ENCODE assay signal across 9 cellular contexts in the genomic region with DNA sequence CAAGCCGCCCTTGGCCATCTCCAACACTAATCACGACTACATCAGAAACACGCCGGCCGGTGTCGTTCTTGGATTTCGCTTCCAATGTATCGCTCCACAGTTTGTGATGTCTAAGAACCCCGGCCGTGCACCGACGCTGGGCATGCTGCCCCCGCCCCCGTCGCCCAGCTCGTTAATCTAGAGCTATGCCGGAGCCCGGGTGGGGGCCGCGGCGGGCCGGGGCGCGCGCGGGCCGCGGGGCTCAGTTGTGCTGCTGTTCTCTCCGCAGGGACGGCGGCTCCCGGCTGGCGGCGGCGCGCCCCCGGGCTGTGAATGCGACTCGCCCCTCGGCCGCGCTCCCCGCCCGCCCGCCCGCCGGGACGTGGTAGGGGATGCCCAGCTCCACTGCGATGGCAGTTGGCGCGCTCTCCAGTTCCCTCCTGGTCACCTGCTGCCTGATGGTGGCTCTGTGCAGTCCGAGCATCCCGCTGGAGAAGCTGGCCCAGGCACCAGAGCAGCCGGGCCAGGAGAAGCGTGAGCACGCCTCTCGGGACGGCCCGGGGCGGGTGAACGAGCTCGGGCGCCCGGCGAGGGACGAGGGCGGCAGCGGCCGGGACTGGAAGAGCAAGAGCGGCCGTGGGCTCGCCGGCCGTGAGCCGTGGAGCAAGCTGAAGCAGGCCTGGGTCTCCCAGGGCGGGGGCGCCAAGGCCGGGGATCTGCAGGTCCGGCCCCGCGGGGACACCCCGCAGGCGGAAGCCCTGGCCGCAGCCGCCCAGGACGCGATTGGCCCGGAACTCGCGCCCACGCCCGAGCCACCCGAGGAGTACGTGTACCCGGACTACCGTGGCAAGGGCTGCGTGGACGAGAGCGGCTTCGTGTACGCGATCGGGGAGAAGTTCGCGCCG. TPM values are rescaled to one million over a fixed set of nuclear protein-coding genes. Genes with fewer than 3 reads are reported as not detected.
DNase-seq lines count a peak whose midpoint lies in the region; ATAC-seq and TF ChIP-seq lines count a peak whose summit lies in the region.
"Had no signal": no experiment of that assay in that cellular context is flagged by ENCODE, and none has a peak within 500 bp of the region (broad histone marks: within the 10 kb centered on the region; RNA-seq: fewer than 3 reads in every experiment).

No MANE protein-coding gene starts in this region.

- H2AFZ ChIP-seq in neural progenitor cell (replicated peaks): peak overlapping the region; percentile 92

- POLR2A ChIA-PET in MCF 10A (lab: Yijun Ruan, JAX): no interaction called here

- TF ChIP-seq CTCF in breast epithelium (IDR thresholded peaks at IDR 0.05): no peak
- no peak for TF ChIP-seq CTCF in MCF 10A (IDR thresholded peaks at IDR 0.05; ENCODE audit: unreplicated experiment)
- no peak for TF ChIP-seq CTCF in neural progenitor cell (IDR thresholded peaks at IDR 0.05)
- no peak for TF ChIP-seq CTCF in uterus (IDR thresholded peaks at IDR 0.05)

- peaks cover 27% of the 10 kb centered on the region for H3K27me3 Mint-ChIP-seq in MCF 10A (ENCODE audit: insufficient read depth, unreplicated experiment)
- peaks cover 46% of the 10 kb centered on the region for H3K27me3 Mint-ChIP-seq in neural progenitor cell (ENCODE audit: insufficient read depth, low read depth)

- H3K4me2 ChIP-seq in neural progenitor cell: peak overlapping the region; percentile 100

- no peak overlapping the region for H3K27ac Mint-ChIP-seq in MCF 10A (ENCODE audit: low read depth, unreplicated experiment)
- no peak overlapping the region for H3K27ac Mint-ChIP-seq in neural progenitor cell
- H3K27ac Mint-ChIP-seq in stimulated activated effector memory CD8-positive, alpha-beta T cell treated with anti-CD3 and anti-CD28 coated beads, Interleukin-12 subunit alpha, Interleukin-12 subunit beta, amount 100 ng/mL, for 72 hours: no peak overlapping the region

- DNase-seq in breast epithelium (ENCODE audit: low spot score in 2 of 2) (no peak), MCF 10A (ENCODE audit: unreplicated experiment) (no peak), Right ventricle myocardium superior (peak; percentile 51), neural progenitor cell (ENCODE audit: low spot score) (peak; percentile 70), uterus (no peak), NCI-H510A (lab: John Stamatoyannopoulos, UW) (no peak)
- DNase-seq in stimulated activated effector memory CD8-positive, alpha-beta T cell treated with anti-CD3 and anti-CD28 coated beads, Interleukin-12 subunit alpha, Interleukin-12 subunit beta, amount 100 ng/mL, for 72 hours (ENCODE audit: low spot score in 2 of 2): no peak
- DNase-seq: NCI-H2029 treated with DMSO at 0.1 percent for 48 hours had no signal

- no peak overlapping the region for H3K27ac ChIP-seq in breast epithelium
- no peak overlapping the region for H3K27ac ChIP-seq in neural progenitor cell
- H3K27ac ChIP-seq in uterus: peak overlapping the region; percentile 3 to 68

- H3K4me3 Mint-ChIP-seq in MCF 10A (ENCODE audit: unreplicated experiment) (no peak overlapping the region), neural progenitor cell (peak overlapping the region; percentile 91)
- H3K4me3 Mint-ChIP-seq in stimulated activated effector memory CD8-positive, alpha-beta T cell treated with anti-CD3 and anti-CD28 coated beads, Interleukin-12 subunit alpha, Interleukin-12 subunit beta, amount 100 ng/mL, for 72 hours: no peak overlapping the region

- no peak for TF ChIP-seq POLR2A in breast epithelium (IDR thresholded peaks at IDR 0.05)
- no peak for TF ChIP-seq POLR2A in uterus (IDR thresholded peaks at IDR 0.05)

- no peaks in the 10 kb centered on the region for H3K4me1 Mint-ChIP-seq in MCF 10A (ENCODE audit: insufficient read depth, unreplicated experiment)
- peaks cover 8% of the 10 kb centered on the region for H3K4me1 Mint-ChIP-seq in neural progenitor cell
- peaks cover 5% of the 10 kb centered on the region for H3K4me1 Mint-ChIP-seq in stimulated activated effector memory CD8-positive, alpha-beta T cell treated with anti-CD3 and anti-CD28 coated beads, Interleukin-12 subunit alpha, Interleukin-12 subunit beta, amount 100 ng/mL, for 72 hours

- H4K20me1 ChIP-seq in neural progenitor cell (ENCODE audit: low read depth): peaks cover 21% of the 10 kb centered on the region

- CTCF ChIA-PET in MCF 10A (lab: Yijun Ruan, JAX): no interaction called here

- H3K27me3 ChIP-seq in breast epithelium (peaks cover 0 to 45% of the 10 kb centered on the region in 2 donors), neural progenitor cell (peaks cover 66% of the 10 kb centered on the region), uterus (no peaks in the 10 kb centered on the region)

- no peaks in the 10 kb centered on the region for H3K36me3 Mint-ChIP-seq in MCF 10A (ENCODE audit: insufficient read depth, unreplicated experiment)
- H3K36me3 Mint-ChIP-seq in neural progenitor cell: no peaks in the 10 kb centered on the region
- H3K36me3 Mint-ChIP-seq in stimulated activated effector memory CD8-positive, alpha-beta T cell treated with anti-CD3 and anti-CD28 coated beads, Interleukin-12 subunit alpha, Interleukin-12 subunit beta, amount 100 ng/mL, for 72 hours: no peaks in the 10 kb centered on the region

- H3K9me3 ChIP-seq in breast epithelium: no peaks in the 10 kb centered on the region
- no peaks in the 10 kb centered on the region for H3K9me3 ChIP-seq in neural progenitor cell (ENCODE audit: low read depth)
- H3K9me3 ChIP-seq in uterus: no peaks in the 10 kb centered on the region

- ATAC-seq in Right ventricle myocardium superior (ENCODE audit: poor library complexity): peak; percentile 31
- ATAC-seq in HG03460 (IDR thresholded peaks at IDR 0.05; ENCODE audit: unreplicated experiment): no peak
- no peak for ATAC-seq in stimulated activated effector memory CD8-positive, alpha-beta T cell treated with anti-CD3 and anti-CD28 coated beads, Interleukin-12 subunit alpha, Interleukin-12 subunit beta, amount 100 ng/mL, for 72 hours

- H3K4me1 ChIP-seq in breast epithelium (peaks cover 7 to 19% of the 10 kb centered on the region in 2 donors), neural progenitor cell (peaks cover 17% of the 10 kb centered on the region), uterus (no peaks in the 10 kb centered on the region)

- H3K9me3 Mint-ChIP-seq in MCF 10A (ENCODE audit: unreplicated experiment): peaks cover 7% of the 10 kb centered on the region
- H3K9me3 Mint-ChIP-seq in neural progenitor cell: peaks cover 2% of the 10 kb centered on the region
- peaks cover 5% of the 10 kb centered on the region for H3K9me3 Mint-ChIP-seq in stimulated activated effector memory CD8-positive, alpha-beta T cell treated with anti-CD3 and anti-CD28 coated beads, Interleukin-12 subunit alpha, Interleukin-12 subunit beta, amount 100 ng/mL, for 72 hours

- H3F3A ChIP-seq in neural progenitor cell (ENCODE audit: low read depth): peaks cover 14% of the 10 kb centered on the region

- no peak overlapping the region for H3K9ac ChIP-seq in neural progenitor cell

- no peaks in the 10 kb centered on the region for H3K36me3 ChIP-seq in breast epithelium
- no peaks in the 10 kb centered on the region for H3K36me3 ChIP-seq in neural progenitor cell
- H3K36me3 ChIP-seq in uterus: no peaks in the 10 kb centered on the region

- intact Hi-C loops in breast epithelium (cut with DNase I; ENCODE audit: low total_unique reads) (no loop called here), MCF 10A (cut with micrococcal nuclease) (no loop called here), Right ventricle myocardium superior (cut with DNase I) (loop anchor here (10.0 kb wide), 1 partner anchor 151 kb away; no protein-coding TSS in a partner anchor), uterus (cut with DNase I; ENCODE audit: low total_unique reads) (no loop called here)

- no TSS peak for BruUV-seq in MCF 10A (replicated peaks; lab: Mats Ljungman, UMichigan)

- peak overlapping the region; percentile 47 to 65 (median 47) for H3K4me3 ChIP-seq in breast epithelium
- peak overlapping the region; percentile 69 for H3K4me3 ChIP-seq in neural progenitor cell
- H3K4me3 ChIP-seq in uterus: peak overlapping the region; percentile 26 to 58

- H3K79me2 ChIP-seq in neural progenitor cell (ENCODE audit: low read depth): no peaks in the 10 kb centered on the region

RNA-seq across cellular contexts. Expression of a gene that starts 1.9 kb away (rescaled TPM):
- total RNA-seq in breast epithelium (under 1 TPM in 2 of 3 donors, not detected in 1; under 0.01 to 0.16 TPM), MCF 10A (2022) (not detected in 2 replicates), Right ventricle myocardium superior (7.7 TPM), neural progenitor cell (ENCODE audit: low replicate concordance) (0.03 TPM in 1 of 2 replicates, not detected in the other), uterus (1 to 10 TPM in 1 of 4 donors, under 1 TPM in 2, not detected in 1; under 0.01 to 1.9 (median 0.91) TPM)

Comparison
In these comparisons a context has a peak if more than half of its experiments do, and no peak if none do; other contexts are left out.
1. DNase-seq: peak in Right ventricle myocardium superior (single experiment) and neural progenitor cell (single experiment); none in breast epithelium (0 of 2), MCF 10A (single experiment), uterus (0 of 2), NCI-H510A (single experiment) and stimulated activated effector memory CD8-positive, alpha-beta T cell treated with anti-CD3 and anti-CD28 coated beads, Interleukin-12 subunit alpha, Interleukin-12 subunit beta, amount 100 ng/mL, for 72 hours (0 of 2).
2. H3K27ac ChIP-seq: peak in uterus (2 of 2); none in breast epithelium (0 of 2) and neural progenitor cell (single experiment).
3. Peak in every context shown above with its lines, with median percentiles within 50 percentile points of each other: H3K4me3 ChIP-seq.